In genomic region chr3:9342696-9343095, GRCh38 we compare ENCODE assay signal across 25 cellular contexts. TPM values are rescaled to one million over a fixed set of nuclear protein-coding genes. Genes with fewer than 3 reads are reported as not detected.
A peak's percentile ranks its signal among the peaks of the same experiment; 100 is the strongest.
DNase-seq lines count a peak whose midpoint lies in the region; ATAC-seq and TF ChIP-seq lines count a peak whose summit lies in the region.
"Had no signal": no experiment of that assay in that cellular context is flagged by ENCODE, and none has a peak within 500 bp of the region (broad histone marks: within the 10 kb centered on the region; RNA-seq: fewer than 3 reads in every experiment).

No MANE protein-coding gene starts in this region.

- no peaks in the 10 kb centered on the region for H3K27me3 ChIP-seq in PC-9 (ENCODE audit: insufficient read depth, low read depth)
- no peaks in the 10 kb centered on the region for H3K27me3 ChIP-seq in prostate gland (replicated peaks; ENCODE audit: insufficient read depth)
- H3K27me3 ChIP-seq: BLaER1 treated with 17β-estradiol and CSF1 and Interleukin-3, amounts not matched to agents 10 nM and 100 nM; MG63; Peyer's patch had no signal

- H3K4me3 ChIP-seq in PC-9: no peak overlapping the region
- H3K4me3 ChIP-seq in prostate gland: no peak overlapping the region
- H3K4me3 ChIP-seq: BLaER1 treated with 17β-estradiol and CSF1 and Interleukin-3, amounts not matched to agents 10 nM and 100 nM; GM12878; HAP-1; MG63; Peyer's patch; SK-N-MC had no signal

- H3K9me3 ChIP-seq in PC-9 (ENCODE audit: insufficient read depth, low read depth) (no peaks in the 10 kb centered on the region), prostate gland (no peaks in the 10 kb centered on the region)
- H3K9me3 ChIP-seq: BLaER1 treated with 17β-estradiol and CSF1 and Interleukin-3, amounts not matched to agents 10 nM and 100 nM; HAP-1; MG63; Peyer's patch had no signal

- ATAC-seq in left colon (peak; percentile 78), HG03520 (IDR thresholded peaks at IDR 0.05; ENCODE audit: unreplicated experiment) (no peak)
- ATAC-seq: GM12878 had no signal

- H3K27ac ChIP-seq in PC-9 (peak overlapping the region; percentile 6; the same call in 1 of the 2 replicates), prostate gland (peak overlapping the region in 1 of 2 donors; percentile 57)
- H3K27ac ChIP-seq: BLaER1 treated with 17β-estradiol and CSF1 and Interleukin-3, amounts not matched to agents 10 nM and 100 nM; SK-N-MC had no signal

- intact Hi-C loops in PC-9 (cut with micrococcal nuclease; ENCODE audit: unreplicated experiment) (no loop called here), left colon (cut with DNase I, micrococcal nuclease) (no loop called here), prostate gland (cut with DNase I) (no loop called here)

- H3K4me1 Mint-ChIP-seq in activated naive CD8-positive, alpha-beta T cell treated with anti-CD3 and anti-CD28 coated beads for 36 hours: no peaks in the 10 kb centered on the region
- peaks cover 13% of the 10 kb centered on the region for H3K4me1 Mint-ChIP-seq in chondrocyte (ENCODE audit: low read depth)

- no peaks in the 10 kb centered on the region for H3K27me3 Mint-ChIP-seq in activated naive CD8-positive, alpha-beta T cell treated with anti-CD3 and anti-CD28 coated beads for 36 hours
- no peaks in the 10 kb centered on the region for H3K27me3 Mint-ChIP-seq in chondrocyte (ENCODE audit: low read depth)
- H3K27me3 Mint-ChIP-seq: CD4-positive, alpha-beta T cell had no signal

- H3K4me2 ChIP-seq in PC-9: peak overlapping the region; percentile 18
- H3K4me2 ChIP-seq: BLaER1 treated with 17β-estradiol and CSF1 and Interleukin-3, amounts not matched to agents 10 nM and 100 nM had no signal

- CTCF ChIA-PET in PC-9 (lab: Charles Lee): interaction anchor here (1.1 to 1.4 kb wide), 2 partner anchors 10 to 371 kb away, joined by 5 to 6 read pairs; no protein-coding TSS in a partner anchor

- H3K9me2 ChIP-seq in PC-9 (ENCODE audit: insufficient read depth): no peaks in the 10 kb centered on the region

- H3K4me3 Mint-ChIP-seq in activated naive CD8-positive, alpha-beta T cell treated with anti-CD3 and anti-CD28 coated beads for 36 hours: no peak overlapping the region
- no peak overlapping the region for H3K4me3 Mint-ChIP-seq in chondrocyte (ENCODE audit: unreplicated experiment)
- H3K4me3 Mint-ChIP-seq: CD4-positive, alpha-beta T cell; HFFc6 had no signal

- 53% methylated on average over 4 of the region's 4 CpGs for WGBS in prostate gland

- TF ChIP-seq CTCF in PC-9 (conservative IDR thresholded peaks at IDR 0.05) (no peak), prostate gland (IDR thresholded peaks at IDR 0.05) (no peak), chondrocyte (IDR thresholded peaks at IDR 0.05) (no peak)

- no peaks in the 10 kb centered on the region for H4K20me1 ChIP-seq in PC-9 (ENCODE audit: insufficient read depth)
- H4K20me1 ChIP-seq: BLaER1 treated with 17β-estradiol and CSF1 and Interleukin-3, amounts not matched to agents 10 nM and 100 nM had no signal

- no peak overlapping the region for H2AFZ ChIP-seq in PC-9

- DNase-seq in GM04504 (ENCODE audit: low read depth) (peak; percentile 20), PC-9 (peak in 1 of 2 experiments; percentile 19), left colon (no peak), prostate gland (ENCODE audit: low spot score) (peak; percentile 30), chondrocyte (ENCODE audit: low spot score) (no peak)
- DNase-seq in activated naive CD8-positive, alpha-beta T cell treated with anti-CD3 and anti-CD28 coated beads for 36 hours: no peak
- DNase-seq: AML-193; CD4-positive, alpha-beta T cell; DMS53; GOT3; HFFc6; KBM-7; MG63; NCI-H2029; NCI-H446; NCI-H524 treated with DMSO at 0.1 percent for 48 hours; NCI-H82; NK-92 treated with Interleukin-12 subunit alpha and Interleukin-12 subunit beta, amount 100 ng/mL, for 24 hours; Peyer's patch; SIG-M5 had no signal

- H3K27ac Mint-ChIP-seq in activated naive CD8-positive, alpha-beta T cell treated with anti-CD3 and anti-CD28 coated beads for 36 hours: no peak overlapping the region
- no peak overlapping the region for H3K27ac Mint-ChIP-seq in chondrocyte (ENCODE audit: unreplicated experiment)
- H3K27ac Mint-ChIP-seq: CD4-positive, alpha-beta T cell; HFFc6 had no signal

- H3K9me3 Mint-ChIP-seq in activated naive CD8-positive, alpha-beta T cell treated with anti-CD3 and anti-CD28 coated beads for 36 hours: no peaks in the 10 kb centered on the region
- no peaks in the 10 kb centered on the region for H3K9me3 Mint-ChIP-seq in chondrocyte (ENCODE audit: low read depth)
- H3K9me3 Mint-ChIP-seq: CD4-positive, alpha-beta T cell; HFFc6 had no signal

- peaks cover 7% of the 10 kb centered on the region; the same call in 1 of the 2 replicates for H3F3A ChIP-seq in PC-9 (ENCODE audit: insufficient read depth, low read depth)

- POLR2A ChIA-PET in PC-9 (lab: Charles Lee; ENCODE audit: unreplicated experiment): no interaction called here

- peaks cover 23% of the 10 kb centered on the region for H3K4me1 ChIP-seq in PC-9 (replicated peaks; ENCODE audit: insufficient read depth)
- H3K4me1 ChIP-seq in prostate gland (replicated peaks): no peaks in the 10 kb centered on the region
- H3K4me1 ChIP-seq: HAP-1 had no signal

- H3K79me2 ChIP-seq in PC-9 (ENCODE audit: low read depth): no peaks in the 10 kb centered on the region

- BruUV-seq in PC-9 (replicated peaks; lab: Mats Ljungman, UMichigan): no TSS peak

- H3K36me3 ChIP-seq in PC-9 (ENCODE audit: low read depth) (no peaks in the 10 kb centered on the region), prostate gland (no peaks in the 10 kb centered on the region)
- H3K36me3 ChIP-seq: BLaER1 treated with 17β-estradiol and CSF1 and Interleukin-3, amounts not matched to agents 10 nM and 100 nM; HAP-1; MG63; Peyer's patch had no signal

- TF ChIP-seq POLR2A in prostate gland (IDR thresholded peaks at IDR 0.05): no peak

- no peaks in the 10 kb centered on the region for H3K36me3 Mint-ChIP-seq in activated naive CD8-positive, alpha-beta T cell treated with anti-CD3 and anti-CD28 coated beads for 36 hours
- no peaks in the 10 kb centered on the region for H3K36me3 Mint-ChIP-seq in chondrocyte (ENCODE audit: low read depth)

RNA-seq across cellular contexts. Expression of gene THUMPD3, which starts 20.2 kb away (rescaled TPM):
- total RNA-seq in PC-9 (2021): 48.8 and 49.9 TPM in 2 replicates
- total RNA-seq in left colon: 10 to 100 TPM; 28.6 to 47.2 TPM
- 10 to 100 TPM; 28.8 to 38.7 TPM for total RNA-seq in prostate gland
- total RNA-seq in activated naive CD8-positive, alpha-beta T cell treated with anti-CD3 and anti-CD28 coated beads for 36 hours: 10 to 100 TPM; 62.5 to 63.8 TPM
- total RNA-seq in chondrocyte: 41.7 to 49.8 TPM (median 43.9 TPM) in 3 replicates

RNA-seq across cellular contexts. Expression of gene SETD5, which starts 54.7 kb away (rescaled TPM):
- total RNA-seq in PC-9 (2021) (117 and 140 TPM in 2 replicates), left colon (100 to 1,000 TPM in 1 of 2 donors, 10 to 100 TPM in 1; 78.6 to 102 TPM), prostate gland (100 to 1,000 TPM in 1 of 2 donors, 10 to 100 TPM in 1; 58.4 to 118 TPM), chondrocyte (122 to 145 TPM (median 123 TPM) in 3 replicates)
- 100 to 1,000 TPM; 104 to 112 TPM for total RNA-seq in activated naive CD8-positive, alpha-beta T cell treated with anti-CD3 and anti-CD28 coated beads for 36 hours

Comparison
In these comparisons a context has a peak if more than half of its experiments do, and no peak if none do; other contexts are left out.
1. DNase-seq: peak in GM04504 (single experiment) and prostate gland (single experiment); none in left colon (0 of 2), activated naive CD8-positive, alpha-beta T cell treated with anti-CD3 and anti-CD28 coated beads for 36 hours (single experiment) and chondrocyte (single experiment).